In the genomic region with DNA sequence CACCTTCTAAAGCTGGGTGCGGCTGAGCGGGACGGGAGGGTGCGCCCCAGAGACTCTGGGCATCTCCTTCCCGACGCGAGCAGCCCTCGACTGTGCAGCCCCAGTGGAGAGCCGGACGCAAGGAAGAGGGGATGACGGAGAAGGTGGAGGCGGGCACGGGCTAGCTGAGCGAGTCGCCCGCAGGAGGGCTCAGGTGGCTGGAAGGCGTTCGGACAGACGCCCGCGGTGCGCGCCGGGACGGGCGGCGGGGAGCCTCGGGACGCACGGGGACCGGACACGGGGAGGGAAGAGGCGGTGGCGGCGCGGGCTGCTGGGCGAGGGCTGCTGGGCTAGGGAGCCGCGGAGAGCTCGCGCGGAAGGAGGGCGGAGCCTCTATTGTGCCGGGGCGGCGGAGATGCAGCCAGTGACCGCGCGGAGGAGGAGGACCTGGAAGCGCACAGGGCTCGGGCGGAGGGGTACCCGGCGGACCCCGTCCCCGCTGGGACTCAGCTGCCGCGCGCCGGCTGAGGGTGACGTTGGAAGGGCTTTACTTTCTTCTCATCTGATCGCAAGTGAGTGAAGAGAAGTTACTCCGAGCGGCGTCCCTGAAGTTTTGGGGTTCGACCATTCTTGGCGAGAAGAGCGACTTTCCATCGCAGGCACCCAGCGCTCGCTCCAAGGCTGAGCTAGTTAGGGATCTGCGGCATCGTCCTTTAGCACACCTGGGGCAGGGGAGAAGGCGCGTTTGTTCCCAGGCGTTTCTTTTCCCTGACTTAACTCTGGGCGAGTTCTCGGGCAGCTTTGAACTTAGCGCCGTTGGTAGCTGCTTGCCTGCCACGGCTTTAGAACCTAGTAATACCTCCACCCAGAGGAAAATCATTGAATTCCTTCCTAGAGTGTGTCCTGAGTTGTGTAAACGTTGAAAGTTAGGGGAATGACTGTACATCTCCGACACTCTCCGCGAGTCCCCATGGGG, we compare ENCODE assay signal across 8 cellular contexts. TPM values are rescaled to one million over a fixed set of nuclear protein-coding genes. Genes with fewer than 3 reads are reported as not detected.
A peak's percentile ranks its signal among the peaks of the same experiment; 100 is the strongest.
DNase-seq lines count a peak whose midpoint lies in the region; ATAC-seq and TF ChIP-seq lines count a peak whose summit lies in the region.

A gene (minus strand): TSS at position 323 of the 955 bp plus-strand sequence. CDS start 439 bp downstream, outside the sequence.

- DNase-seq in DMS 273 (lab: John Stamatoyannopoulos, UW; ENCODE audit: unreplicated experiment) (peak; percentile 79), H7 (peak; percentile 93), NCI-H2107 treated with DMSO at 0.1 percent for 48 hours (lab: John Stamatoyannopoulos, UW; ENCODE audit: unreplicated experiment) (peak; percentile 62), coronary artery (ENCODE audit: low spot score) (peak; percentile 83)
- peak; percentile 23 for DNase-seq in activated CD4-positive, alpha-beta T cell treated with anti-CD3 and anti-CD28 coated beads for 1 hour
- peak in 3 of 4 experiments; percentile 12 to 46 (median 31) for DNase-seq in stimulated activated CD4-positive, alpha-beta T cell treated with anti-CD3 and anti-CD28 coated beads, Interleukin-1b, Interleukin-23, amount 100 ng/mL, for 24 hours (ENCODE audit: low read depth in 4 of 4, low spot score in 1 of 4)

- no peak for ATAC-seq in HG03196 (IDR thresholded peaks at IDR 0.05; ENCODE audit: unreplicated experiment)

- peak; percentile 12 for TF ChIP-seq CTCF in coronary artery (IDR thresholded peaks at IDR 0.05)

- H3K27ac ChIP-seq in coronary artery = peak within 1 kb of the TSS; percentile 85 to 88
- H3K27ac ChIP-seq in layer of hippocampus (ENCODE audit: low read depth, low read length) = peak within 1 kb of the TSS; percentile 32

- H3K36me3 ChIP-seq in H7 (replicated peaks; ENCODE audit: control insufficient read depth, insufficient read depth, low read length) = no peaks in the 10 kb centered on the region

- peaks cover 52% of the 10 kb centered on the region for H3K27me3 ChIP-seq in H7 (ENCODE audit: control insufficient read depth, insufficient read depth, low read length)
- no peaks in the 10 kb centered on the region for H3K27me3 ChIP-seq in layer of hippocampus (ENCODE audit: control insufficient read depth, insufficient read depth, low read length)

- peak within 1 kb of the TSS; percentile 67 for H3K4me3 ChIP-seq in H7 (ENCODE audit: insufficient read depth, low read depth, low read length)
- peak within 1 kb of the TSS; percentile 87 for H3K4me3 ChIP-seq in coronary artery

RNA-seq across cellular contexts. Expression of the gene that starts here (rescaled TPM):
- total RNA-seq in H7 (2014; rRNA removed; shearing (Covaris generic)) = 0.45 and 0.92 TPM in 2 replicates

Comparison
In these comparisons a context has a peak if more than half of its experiments do, and no peak if none do; other contexts are left out.
1. Peak in DNase-seq and H3K4me3 ChIP-seq in H7; RNA of the gene not detected or under 1 TPM.
2. DNase-seq: peak in every context shown above with its lines; median percentile 93 in H7; 83 in coronary artery; 79 in DMS 273; 62 in NCI-H2107 treated with DMSO at 0.1 percent for 48 hours; 31 in stimulated activated CD4-positive, alpha-beta T cell treated with anti-CD3 and anti-CD28 coated beads, Interleukin-1b, Interleukin-23, amount 100 ng/mL, for 24 hours; 23 in activated CD4-positive, alpha-beta T cell treated with anti-CD3 and anti-CD28 coated beads for 1 hour.